9 cellular contexts compared by ENCODE assay signal in genomic region chr11:66318576-66318970, GRCh38. TPM values are rescaled to one million over a fixed set of nuclear protein-coding genes. Genes with fewer than 3 reads are reported as not detected.
A peak's percentile ranks its signal among the peaks of the same experiment; 100 is the strongest.
DNase-seq lines count a peak whose midpoint lies in the region.
"Had no signal": no experiment of that assay in that cellular context is flagged by ENCODE, and none has a peak within 500 bp of the region (broad histone marks: within the 10 kb centered on the region; RNA-seq: fewer than 3 reads in every experiment).

No MANE protein-coding gene starts in this region.

- no peak overlapping the region for H3K18ac ChIP-seq in neuronal stem cell (ENCODE audit: low read length)

- H2BK12ac ChIP-seq in neuronal stem cell (ENCODE audit: low read length) = peak overlapping the region; percentile 31

- H2AFZ ChIP-seq in Karpas-422 (ENCODE audit: low read length) = peak overlapping the region; percentile 54; the same call in 1 of the 2 replicates
- peak overlapping the region; percentile 84 for H2AFZ ChIP-seq in neuronal stem cell (ENCODE audit: low read length)

- peak overlapping the region in 10 of 11 experiments; percentile 39 to 92 (median 88); a peak in 18 of 22 replicates for H3K9ac ChIP-seq in BLaER1 treated with 17β-estradiol and CSF1 and Interleukin-3, amounts not matched to agents 10 nM and 100 nM
- H3K9ac ChIP-seq in Karpas-422 (ENCODE audit: low read length) (peak overlapping the region; percentile 73), neuronal stem cell (ENCODE audit: low read depth, low read length, poor library complexity) (no peak overlapping the region)

- H3K9me3 ChIP-seq in BLaER1 treated with 17β-estradiol and CSF1 and Interleukin-3, amounts not matched to agents 10 nM and 100 nM (replicated peaks in 1 of 11) = peaks cover 0 to 21% (median 14%) of the 10 kb centered on the region in 11 experiments; a peak in 15 of 22 replicates
- H3K9me3 ChIP-seq in Karpas-422 (ENCODE audit: low read length) (no peaks in the 10 kb centered on the region), neuronal stem cell (replicated peaks in 1 of 2; ENCODE audit: control insufficient read depth in 2 of 2, insufficient read depth in 1 of 2, low read depth in 1 of 2, low read length in 2 of 2) (no peaks in the 10 kb centered on the region)
- H3K9me3 ChIP-seq in effector memory CD4-positive, alpha-beta T cell (ENCODE audit: control insufficient read depth, low read length) = no peaks in the 10 kb centered on the region

- H3K27ac ChIP-seq in BLaER1 treated with 17β-estradiol and CSF1 and Interleukin-3, amounts not matched to agents 10 nM and 100 nM = peak overlapping the region; percentile 25 to 98 (median 94); a peak in 21 of 22 replicates
- H3K27ac ChIP-seq in Karpas-422 (ENCODE audit: low read length) = peak overlapping the region; percentile 92
- peak overlapping the region; percentile 67 for H3K27ac ChIP-seq in effector memory CD4-positive, alpha-beta T cell (ENCODE audit: insufficient read depth, low read length, poor library complexity, severe bottlenecking)
- no peak overlapping the region for H3K27ac ChIP-seq in neuronal stem cell (replicated peaks; ENCODE audit: low read length)

- no peak overlapping the region for H2BK5ac ChIP-seq in neuronal stem cell (ENCODE audit: low read length)

- no peak overlapping the region for H3K4ac ChIP-seq in neuronal stem cell (ENCODE audit: low read length)

- H3K4me2 ChIP-seq in BLaER1 treated with 17β-estradiol and CSF1 and Interleukin-3, amounts not matched to agents 10 nM and 100 nM = peak overlapping the region; percentile 98 to 100 (median 100)
- peak overlapping the region; percentile 70 for H3K4me2 ChIP-seq in Karpas-422 (ENCODE audit: low read depth, low read length, poor library complexity, severe bottlenecking)
- no peak overlapping the region for H3K4me2 ChIP-seq in neuronal stem cell (ENCODE audit: insufficient read depth, low read length, poor library complexity, severe bottlenecking)

- H2BK120ac ChIP-seq in neuronal stem cell (ENCODE audit: low read depth, low read length) = no peak overlapping the region

- no peak overlapping the region for H3K23ac ChIP-seq in neuronal stem cell (ENCODE audit: low read depth, low read length, poor library complexity)

- H3K27me3 ChIP-seq in BLaER1 treated with 17β-estradiol and CSF1 and Interleukin-3, amounts not matched to agents 10 nM and 100 nM = no peaks in the 10 kb centered on the region
- H3K27me3 ChIP-seq in Karpas-422 (ENCODE audit: low read length) = no peaks in the 10 kb centered on the region
- no peaks in the 10 kb centered on the region for H3K27me3 ChIP-seq in effector memory CD4-positive, alpha-beta T cell (replicated peaks; ENCODE audit: control insufficient read depth, insufficient read depth, low read length, poor library complexity, severe bottlenecking)
- H3K27me3 ChIP-seq in neuronal stem cell (ENCODE audit: control insufficient read depth in 3 of 3, insufficient read depth in 3 of 3, low read depth in 1 of 3, low read length in 3 of 3) = no peaks in the 10 kb centered on the region

- no peak overlapping the region for H2AK5ac ChIP-seq in neuronal stem cell (ENCODE audit: low read depth, low read length)

- H3K79me1 ChIP-seq in neuronal stem cell (ENCODE audit: low read depth, low read length) = no peaks in the 10 kb centered on the region

- DNase-seq in Karpas-422 = no peak
- DNase-seq in effector memory CD4-positive, alpha-beta T cell = no peak
- no peak for DNase-seq in neuronal stem cell (ENCODE audit: low spot score)
- no peak for DNase-seq in activated effector memory CD4-positive, alpha-beta T cell treated with Interleukin-2 at 50 U/mL for 16 hours
- no peak for DNase-seq in NCI-H187 treated with DMSO at 0.1 percent for 48 hours (lab: John Stamatoyannopoulos, UW)
- DNase-seq in EL = no peak
- DNase-seq in NOMO-1 treated with DMSO at 0.1 percent for 48 hours (lab: John Stamatoyannopoulos, UW; ENCODE audit: unreplicated experiment) = no peak

- H3K79me2 ChIP-seq in Karpas-422 (ENCODE audit: low read length) = no peaks in the 10 kb centered on the region

- H3K4me1 ChIP-seq in BLaER1 treated with 17β-estradiol and CSF1 and Interleukin-3, amounts not matched to agents 10 nM and 100 nM = peaks cover 56 to 82% (median 77%) of the 10 kb centered on the region in 10 experiments
- H3K4me1 ChIP-seq in Karpas-422 (ENCODE audit: low read length) = peaks cover 29% of the 10 kb centered on the region
- H3K4me1 ChIP-seq in effector memory CD4-positive, alpha-beta T cell (ENCODE audit: control insufficient read depth, insufficient read depth, low read length, poor library complexity, severe bottlenecking) = peaks cover 20% of the 10 kb centered on the region
- peaks cover 25 to 31% of the 10 kb centered on the region in 2 donors for H3K4me1 ChIP-seq in neuronal stem cell (ENCODE audit: control insufficient read depth in 2 of 2, insufficient read depth in 1 of 2, low read depth in 1 of 2, low read length in 2 of 2)

- peak overlapping the region in 2 of 10 experiments; percentile 68 to 69; a peak in 1 of 20 replicates for H3K4me3 ChIP-seq in BLaER1 treated with 17β-estradiol and CSF1 and Interleukin-3, amounts not matched to agents 10 nM and 100 nM
- H3K4me3 ChIP-seq in Karpas-422 (ENCODE audit: low read length) (peak overlapping the region; percentile 54), neuronal stem cell (ENCODE audit: low read length in 2 of 2) (no peak overlapping the region)
- no peak overlapping the region for H3K4me3 ChIP-seq in effector memory CD4-positive, alpha-beta T cell (ENCODE audit: insufficient read depth, low read depth, low read length, poor library complexity, severe bottlenecking)
- H3K4me3 ChIP-seq: lung had no signal

- H3K9me2 ChIP-seq in Karpas-422 (replicated peaks; ENCODE audit: insufficient read depth, low read length) = no peaks in the 10 kb centered on the region

- no peak overlapping the region for H4K91ac ChIP-seq in neuronal stem cell (ENCODE audit: low read depth, low read length, poor library complexity)

- H2BK15ac ChIP-seq in neuronal stem cell (ENCODE audit: low read length) = no peak overlapping the region

- H3K14ac ChIP-seq in neuronal stem cell (ENCODE audit: low read length) = no peak overlapping the region

- peaks cover 0 to 32% (median 12%) of the 10 kb centered on the region in 11 experiments; a peak in 12 of 22 replicates for H4K20me1 ChIP-seq in BLaER1 treated with 17β-estradiol and CSF1 and Interleukin-3, amounts not matched to agents 10 nM and 100 nM
- no peaks in the 10 kb centered on the region for H4K20me1 ChIP-seq in Karpas-422 (ENCODE audit: insufficient read depth, low read depth, low read length)

- H3K36me3 ChIP-seq in BLaER1 treated with 17β-estradiol and CSF1 and Interleukin-3, amounts not matched to agents 10 nM and 100 nM = no peaks in the 10 kb centered on the region
- H3K36me3 ChIP-seq in Karpas-422 (ENCODE audit: insufficient read depth, low read length) = no peaks in the 10 kb centered on the region
- H3K36me3 ChIP-seq in effector memory CD4-positive, alpha-beta T cell (ENCODE audit: control insufficient read depth, insufficient read depth, low read length) = no peaks in the 10 kb centered on the region
- H3K36me3 ChIP-seq in neuronal stem cell (replicated peaks in 1 of 2; ENCODE audit: control insufficient read depth in 2 of 2, insufficient read depth in 2 of 2, low read length in 2 of 2) = no peaks in the 10 kb centered on the region

- peak overlapping the region; percentile 45 for H4K8ac ChIP-seq in neuronal stem cell (ENCODE audit: low read depth, low read length)

- WGBS in neuronal stem cell (ENCODE audit: extremely low coverage in 2 of 2, insufficient read length in 2 of 2, insufficient replicate concordance in 1 of 2), 2 donors = no CpG with 5 or more reads among the region's 4 CpGs

RNA-seq across cellular contexts. Expression of gene CD248, which starts 1.7 kb away (rescaled TPM):
- total RNA-seq in Karpas-422 (2014; rRNA removed; shearing (Covaris generic); ENCODE audit: low replicate concordance) = not detected in 2 replicates
- 3.3 TPM for polyA plus RNA-seq in neuronal stem cell (2013, experiment 1 of 2)
- polyA plus RNA-seq in neuronal stem cell (2013, experiment 2 of 2) = 3.2 TPM

RNA-seq across cellular contexts. Expression of gene RIN1, which starts 17.7 kb away (rescaled TPM):
- 0.78 and 1.1 TPM in 2 replicates for total RNA-seq in Karpas-422 (2014; rRNA removed; shearing (Covaris generic); ENCODE audit: low replicate concordance)
- 2.4 TPM for polyA plus RNA-seq in neuronal stem cell (2013, experiment 1 of 2)
- polyA plus RNA-seq in neuronal stem cell (2013, experiment 2 of 2) = 2.1 TPM

RNA-seq across cellular contexts. Expression of gene BRMS1, which starts 26.3 kb away (rescaled TPM):
- total RNA-seq in Karpas-422 (2014; rRNA removed; shearing (Covaris generic); ENCODE audit: low replicate concordance) = 32.0 and 57.1 TPM in 2 replicates
- polyA plus RNA-seq in neuronal stem cell (2013, experiment 1 of 2) = 23.5 TPM
- 21.8 TPM for polyA plus RNA-seq in neuronal stem cell (2013, experiment 2 of 2)

RNA-seq across cellular contexts. Expression of gene TMEM151A, which starts 26.9 kb away (rescaled TPM):
- not detected in 2 replicates for total RNA-seq in Karpas-422 (2014; rRNA removed; shearing (Covaris generic); ENCODE audit: low replicate concordance)
- polyA plus RNA-seq in neuronal stem cell (2013, experiment 1 of 2) = 0.15 TPM
- 0.17 TPM for polyA plus RNA-seq in neuronal stem cell (2013, experiment 2 of 2)

RNA-seq across cellular contexts. Expression of gene B4GAT1, which starts 28.9 kb away (rescaled TPM):
- total RNA-seq in Karpas-422 (2014; rRNA removed; shearing (Covaris generic); ENCODE audit: low replicate concordance) = 10.6 and 11.9 TPM in 2 replicates
- polyA plus RNA-seq in neuronal stem cell (2013, experiment 1 of 2) = 31.8 TPM
- 30.8 TPM for polyA plus RNA-seq in neuronal stem cell (2013, experiment 2 of 2)
